Comparison of ENCODE assay signal across 8 cellular contexts in genomic region chr14:24734917-24735500, GRCh38.
DNase-seq lines count a peak whose midpoint lies in the region; ATAC-seq and TF ChIP-seq lines count a peak whose summit lies in the region.

No MANE protein-coding gene starts in this region.

- DNase-seq in DMS79 (lab: John Stamatoyannopoulos, UW) (peak; percentile 74), HS-5 (ENCODE audit: low read depth) (peak; percentile 47), NCI-H748 (lab: John Stamatoyannopoulos, UW; ENCODE audit: unreplicated experiment) (peak; percentile 95), iris pigment epithelial cell (ENCODE audit: low read depth) (peak; percentile 64), islet precursor cell (no peak)
- DNase-seq in stimulated activated CD8-positive, alpha-beta memory T cell treated with anti-CD3 and anti-CD28 coated beads, Interleukin-4, amount 100 ng/mL, for 48 hours = peak; percentile 43

- no peak overlapping the region for H3K4me3 Mint-ChIP-seq in brain

- no peaks in the 10 kb centered on the region for H3K36me3 Mint-ChIP-seq in brain

- ATAC-seq in GM21576 (IDR thresholded peaks at IDR 0.05; ENCODE audit: unreplicated experiment) = no peak

- H3K27me3 Mint-ChIP-seq in brain = no peaks in the 10 kb centered on the region

- no peak overlapping the region for H3K27ac Mint-ChIP-seq in brain

- peak; percentile 83 to 84 for TF ChIP-seq CTCF in brain (conservative IDR thresholded peaks at IDR 0.05)

- H3K4me1 Mint-ChIP-seq in brain = peaks cover 9% of the 10 kb centered on the region

- H3K9me3 Mint-ChIP-seq in brain = peaks cover 0 to 22% (median 7%) of the 10 kb centered on the region in 5 experiments
